Comparison of ENCODE assay signal across 11 cellular contexts in genomic region chr5:139526309-139527109, GRCh38. TPM values are rescaled to one million over a fixed set of nuclear protein-coding genes. Genes with fewer than 3 reads are reported as not detected.
DNase-seq lines count a peak whose midpoint lies in the region; ATAC-seq, FAIRE-seq and TF ChIP-seq lines count a peak whose summit lies in the region.
"Not testable (repeated sequence)": the region's sequence is repeated elsewhere in the genome, so short reads cannot be mapped to it uniquely, and the experiment has no call there.
"Had no signal": no experiment of that assay in that cellular context is flagged by ENCODE, and none has a peak within 500 bp of the region (broad histone marks: within the 10 kb centered on the region; RNA-seq: fewer than 3 reads in every experiment).

No MANE protein-coding gene starts in this region.

- not testable (repeated sequence) for H3K14ac ChIP-seq in neuronal stem cell (ENCODE audit: low read length)

- FAIRE-seq in HepG2 (lab: Jason Lieb, UNC): not testable (repeated sequence)

- not testable (repeated sequence) for H3K27me3 ChIP-seq in BLaER1 treated with 17β-estradiol and CSF1 and Interleukin-3, amounts not matched to agents 10 nM and 100 nM; HepG2 (ENCODE audit: control insufficient read depth in 1 of 2, insufficient read depth in 2 of 2, low read length in 2 of 2); neuronal stem cell (ENCODE audit: control insufficient read depth in 3 of 3, insufficient read depth in 3 of 3, low read depth in 1 of 3, low read length in 3 of 3)

- H3K4me1 ChIP-seq in BLaER1 treated with 17β-estradiol and CSF1 and Interleukin-3, amounts not matched to agents 10 nM and 100 nM: peaks cover 24 to 73% (median 54%) of the 10 kb centered on the region in 10 experiments
- peaks cover 14% of the 10 kb centered on the region for H3K4me1 ChIP-seq in OCI-LY7 (ENCODE audit: insufficient read depth, low read length, poor library complexity, severe bottlenecking)
- peaks cover 75% of the 10 kb centered on the region for H3K4me1 ChIP-seq in HepG2 (ENCODE audit: insufficient read depth, low read length)
- peaks cover 9 to 11% of the 10 kb centered on the region in 2 donors for H3K4me1 ChIP-seq in neuronal stem cell (ENCODE audit: control insufficient read depth in 2 of 2, insufficient read depth in 1 of 2, low read depth in 1 of 2, low read length in 2 of 2)

- H4K91ac ChIP-seq in neuronal stem cell (ENCODE audit: low read depth, low read length, poor library complexity): not testable (repeated sequence)

- H3K9ac ChIP-seq in BLaER1 treated with 17β-estradiol and CSF1 and Interleukin-3, amounts not matched to agents 10 nM and 100 nM: peak overlapping the region in 10 of 11 experiments; percentile 21 to 66 (median 44); a peak in 16 of 22 replicates
- peak overlapping the region; percentile 74 for H3K9ac ChIP-seq in HepG2 (ENCODE audit: insufficient read depth, low read depth, low read length)
- not testable (repeated sequence) for H3K9ac ChIP-seq in neuronal stem cell (ENCODE audit: low read depth, low read length, poor library complexity)

- TF ChIP-seq CTCF in GM12875 (IDR thresholded peaks at IDR 0.05; ENCODE audit: borderline replicate concordance, insufficient read depth, low read depth, low read length); OCI-LY7 (conservative IDR thresholded peaks at IDR 0.05; ENCODE audit: low read length); glutamatergic neuron (IDR thresholded peaks at IDR 0.05; ENCODE audit: partially characterized antibody, unreplicated experiment); HepG2 (CRISPR knock-in tag; IDR thresholded peaks at IDR 0.05): not testable (repeated sequence)

- not testable (repeated sequence) for H3K79me2 ChIP-seq in OCI-LY7 (ENCODE audit: insufficient read depth, low read depth, low read length)
- H3K79me2 ChIP-seq in HepG2 (ENCODE audit: insufficient read depth, low read length): peaks cover 66% of the 10 kb centered on the region

- TF ChIP-seq POLR2A in HepG2 (IDR thresholded peaks at IDR 0.05; ENCODE audit: insufficient read depth in 1 of 2, low read depth in 2 of 2, low read length in 2 of 2): not testable (repeated sequence)

- H2BK12ac ChIP-seq in neuronal stem cell (ENCODE audit: low read length): not testable (repeated sequence)

- not testable (repeated sequence) for H4K20me1 ChIP-seq in BLaER1 treated with 17β-estradiol and CSF1 and Interleukin-3, amounts not matched to agents 10 nM and 100 nM; OCI-LY7 (ENCODE audit: insufficient read depth, low read length); HepG2 (ENCODE audit: insufficient read depth, low read length)

- H3K36me3 Mint-ChIP-seq in glutamatergic neuron (ENCODE audit: unreplicated experiment): not testable (repeated sequence)
- H3K36me3 Mint-ChIP-seq in stimulated activated naive B cell treated with anti-CD40 and anti-IgM and Interleukin-4, amounts not matched to agents 10 μg/mL and 1 μg/mL and 100 μg/mL, for 72 hours: peaks cover 7 to 15% of the 10 kb centered on the region in 2 donors

- not testable (repeated sequence) for H3K79me1 ChIP-seq in neuronal stem cell (ENCODE audit: low read depth, low read length)

- H2BK5ac ChIP-seq in neuronal stem cell (ENCODE audit: low read length): not testable (repeated sequence)

- not testable (repeated sequence) for H3K36me3 ChIP-seq in BLaER1 treated with 17β-estradiol and CSF1 and Interleukin-3, amounts not matched to agents 10 nM and 100 nM; OCI-LY7 (ENCODE audit: insufficient read depth, low read length); HepG2 (replicated peaks in 1 of 2; ENCODE audit: control insufficient read depth in 1 of 2, insufficient read depth in 2 of 2, low read length in 2 of 2); neuronal stem cell (replicated peaks in 1 of 2; ENCODE audit: control insufficient read depth in 2 of 2, insufficient read depth in 2 of 2, low read length in 2 of 2)

- CTCF ChIA-PET in OCI-LY7 (lab: Charles Lee; ENCODE audit: unreplicated experiment); HepG2 (lab: Yijun Ruan, JAX; ENCODE audit: low intra/inter-chr PET ratio, low total read pairs): not testable (repeated sequence)

- DNase-seq in OCI-LY7 (ENCODE audit: low spot score); HepG2 (ENCODE audit: low spot score); neuronal stem cell (ENCODE audit: low spot score); stimulated activated naive B cell treated with anti-CD40 and anti-IgM and Interleukin-4, amounts not matched to agents 10 μg/mL and 1 μg/mL and 100 μg/mL, for 72 hours: not testable (repeated sequence)
- peak; percentile 11 for DNase-seq in cerebellar cortex (ENCODE audit: low spot score)
- peak; percentile 31 for DNase-seq in glutamatergic neuron

- BruUV-seq in OCI-LY7 (replicated peaks; lab: Mats Ljungman, UMichigan): not testable (repeated sequence)
- BruUV-seq in HepG2 (replicated peaks; lab: Mats Ljungman, UMichigan): TSS peak; percentile 76

- H3K9me2 ChIP-seq in OCI-LY7 (ENCODE audit: insufficient read depth, low read length): not testable (repeated sequence)

- not testable (repeated sequence) for H3K4me1 Mint-ChIP-seq in glutamatergic neuron (ENCODE audit: low read depth, unreplicated experiment)
- H3K4me1 Mint-ChIP-seq in stimulated activated naive B cell treated with anti-CD40 and anti-IgM and Interleukin-4, amounts not matched to agents 10 μg/mL and 1 μg/mL and 100 μg/mL, for 72 hours: peaks cover 34 to 53% of the 10 kb centered on the region in 2 donors

- H2BK15ac ChIP-seq in neuronal stem cell (ENCODE audit: low read length): not testable (repeated sequence)

- H2BK120ac ChIP-seq in neuronal stem cell (ENCODE audit: low read depth, low read length): not testable (repeated sequence)

- not testable (repeated sequence) for H3K27ac Mint-ChIP-seq in glutamatergic neuron (ENCODE audit: unreplicated experiment)
- peak overlapping the region; percentile 93 for H3K27ac Mint-ChIP-seq in stimulated activated naive B cell treated with anti-CD40 and anti-IgM and Interleukin-4, amounts not matched to agents 10 μg/mL and 1 μg/mL and 100 μg/mL, for 72 hours

- not testable (repeated sequence) for H3K4ac ChIP-seq in neuronal stem cell (ENCODE audit: low read length)

- H3K4me3 Mint-ChIP-seq in glutamatergic neuron (ENCODE audit: unreplicated experiment): not testable (repeated sequence)
- H3K4me3 Mint-ChIP-seq in stimulated activated naive B cell treated with anti-CD40 and anti-IgM and Interleukin-4, amounts not matched to agents 10 μg/mL and 1 μg/mL and 100 μg/mL, for 72 hours: peak overlapping the region; percentile 79 to 84

- H2AFZ ChIP-seq in OCI-LY7 (ENCODE audit: low read length) (peak overlapping the region; percentile 70; the same call in 1 of the 2 replicates), HepG2 (ENCODE audit: low read length) (peak overlapping the region; percentile 11), neuronal stem cell (ENCODE audit: low read length) (peak overlapping the region; percentile 88)

- peak overlapping the region in 9 of 11 experiments; percentile 11 to 68 (median 48); a peak in 16 of 22 replicates for H3K27ac ChIP-seq in BLaER1 treated with 17β-estradiol and CSF1 and Interleukin-3, amounts not matched to agents 10 nM and 100 nM
- not testable (repeated sequence) for H3K27ac ChIP-seq in OCI-LY7 (ENCODE audit: low read depth, low read length, poor library complexity, severe bottlenecking); neuronal stem cell (replicated peaks; ENCODE audit: low read length)
- H3K27ac ChIP-seq in HepG2 (ENCODE audit: extremely low read length, insufficient read depth, low read length): peak overlapping the region; percentile 60

- TF ChIP-seq EP300 in HepG2 (IDR thresholded peaks at IDR 0.05; ENCODE audit: low read depth in 2 of 2, low read length in 2 of 2); HepG2 (CRISPR knock-in tag; IDR thresholded peaks at IDR 0.05; ENCODE audit: borderline replicate concordance): not testable (repeated sequence)

- 3% methylated on average over 7 of the region's 23 CpGs for whole genome bisulfite sequencing in HepG2 (ENCODE audit: low lambda C conversion rate)
- WGBS in neuronal stem cell (ENCODE audit: extremely low coverage in 2 of 2, insufficient read length in 2 of 2, insufficient replicate concordance in 1 of 2), 2 donors: 100% methylated on average over 1 of the region's 23 CpGs; no CpG with 5 or more reads in 1 of the 2 donors

- not testable (repeated sequence) for H2AK5ac ChIP-seq in neuronal stem cell (ENCODE audit: low read depth, low read length)

- in situ Hi-C loops in HepG2 (cut with HindIII; ENCODE audit: extremely low pct_ligation_motif_present, low pct_unique_long_range_greater_than_20kb): not testable (repeated sequence)

- H3K4me3 ChIP-seq in BLaER1 treated with 17β-estradiol and CSF1 and Interleukin-3, amounts not matched to agents 10 nM and 100 nM; OCI-LY7 (ENCODE audit: low read depth, low read length, poor library complexity, severe bottlenecking): not testable (repeated sequence)
- peak overlapping the region; percentile 36 for H3K4me3 ChIP-seq in GM12875 (ENCODE audit: low read depth, low read length)
- peak overlapping the region; percentile 65 to 73 (median 69) for H3K4me3 ChIP-seq in HepG2 (replicated peaks in 1 of 3; ENCODE audit: insufficient read depth in 1 of 3, low read depth in 2 of 3, low read length in 3 of 3)
- H3K4me3 ChIP-seq in neuronal stem cell (ENCODE audit: low read length in 2 of 2): peak overlapping the region in 1 of 2 donors; percentile 36

- H3K18ac ChIP-seq in neuronal stem cell (ENCODE audit: low read length): not testable (repeated sequence)

- not testable (repeated sequence) for H3K23ac ChIP-seq in neuronal stem cell (ENCODE audit: low read depth, low read length, poor library complexity)

- TF ChIP-seq RAD21 in HepG2 (CRISPR knock-in tag; IDR thresholded peaks at IDR 0.05): not testable (repeated sequence)

- not testable (repeated sequence) for H4K8ac ChIP-seq in neuronal stem cell (ENCODE audit: low read depth, low read length)

- peak overlapping the region; percentile 57 to 95 (median 74) for H3K4me2 ChIP-seq in BLaER1 treated with 17β-estradiol and CSF1 and Interleukin-3, amounts not matched to agents 10 nM and 100 nM
- H3K4me2 ChIP-seq in OCI-LY7 (ENCODE audit: low read length); neuronal stem cell (ENCODE audit: insufficient read depth, low read length, poor library complexity, severe bottlenecking): not testable (repeated sequence)
- H3K4me2 ChIP-seq in HepG2 (ENCODE audit: low read depth, low read length): peak overlapping the region; percentile 82

- not testable (repeated sequence) for H3K27me3 Mint-ChIP-seq in glutamatergic neuron (ENCODE audit: unreplicated experiment); stimulated activated naive B cell treated with anti-CD40 and anti-IgM and Interleukin-4, amounts not matched to agents 10 μg/mL and 1 μg/mL and 100 μg/mL, for 72 hours

- H3K9me3 ChIP-seq in BLaER1 treated with 17β-estradiol and CSF1 and Interleukin-3, amounts not matched to agents 10 nM and 100 nM (replicated peaks in 1 of 11): peaks cover 18 to 23% (median 21%) of the 10 kb centered on the region in 11 experiments
- not testable (repeated sequence) for H3K9me3 ChIP-seq in OCI-LY7 (ENCODE audit: low read length); HepG2 (ENCODE audit: low read length); neuronal stem cell (replicated peaks in 1 of 2; ENCODE audit: control insufficient read depth in 2 of 2, insufficient read depth in 1 of 2, low read depth in 1 of 2, low read length in 2 of 2)

- POLR2A ChIA-PET in OCI-LY7 (lab: Charles Lee): not testable (repeated sequence)
- POLR2A ChIA-PET in HepG2 (lab: Yijun Ruan, JAX): interaction anchor here (0.6 to 1.6 kb wide), 5 partner anchors 10 to 66 kb away, joined by 3 to 6 read pairs (median 3); partner anchors contain the start of gene UBE2D2

- peak; percentile 20; the same call in 1 of the 3 replicates for ATAC-seq in HepG2
- ATAC-seq in stimulated activated naive B cell treated with anti-CD40 and anti-IgM and Interleukin-4, amounts not matched to agents 10 μg/mL and 1 μg/mL and 100 μg/mL, for 72 hours (replicated peaks): not testable (repeated sequence)

- intact Hi-C loops in OCI-LY7 (cut with micrococcal nuclease; ENCODE audit: unreplicated experiment): not testable (repeated sequence)
- intact Hi-C loops in HepG2 (cut with micrococcal nuclease; ENCODE audit: unreplicated experiment): loop anchor here (5.0 kb wide), 1 partner anchor 51 kb away; no protein-coding TSS in a partner anchor

- H3K9me3 Mint-ChIP-seq in glutamatergic neuron (ENCODE audit: unreplicated experiment); stimulated activated naive B cell treated with anti-CD40 and anti-IgM and Interleukin-4, amounts not matched to agents 10 μg/mL and 1 μg/mL and 100 μg/mL, for 72 hours: not testable (repeated sequence)

RNA-seq across cellular contexts. Expression of gene UBE2D2, which starts 34.6 kb away (rescaled TPM):
- total RNA-seq in OCI-LY7 (2014; rRNA removed; shearing (Covaris generic)): 102 and 145 TPM in 2 replicates
- total RNA-seq in OCI-LY7 (2022) (239 and 271 TPM in 2 replicates), glutamatergic neuron (ENCODE audit: unreplicated experiment) (188 TPM), HepG2 (2016; rRNA removed; fragmentation: Illumina TruSeq; extraction: Trizol) (109 and 118 TPM in 2 replicates)
- total RNA-seq in HepG2 (2016; cell fraction: cytosol; rRNA removed; fragmentation: Illumina TruSeq; extraction: Trizol; ENCODE audit: low read depth): 111 and 139 TPM in 2 replicates
- 93.2 and 113 TPM in 2 replicates for total RNA-seq in HepG2 (2016; cell fraction: insoluble cytoplasmic fraction; rRNA removed; fragmentation: Illumina TruSeq; extraction: Trizol)
- total RNA-seq in HepG2 (2016; cell fraction: membrane; rRNA removed; fragmentation: Illumina TruSeq; extraction: Trizol): 196 and 210 TPM in 2 replicates
- total RNA-seq in HepG2 (2016; cell fraction: nucleus; rRNA removed; fragmentation: Illumina TruSeq; extraction: Trizol): 43.4 and 55.4 TPM in 2 replicates
- polyA plus RNA-seq in HepG2 (2011; rRNA removed): 59.9 and 79.1 TPM in 2 replicates
- polyA plus RNA-seq in HepG2 (2011; cell fraction: cytosol; rRNA removed): 23.8 and 37.3 TPM in 2 replicates
- 22.3 and 35.1 TPM in 2 replicates for polyA plus RNA-seq in HepG2 (2011; cell fraction: nucleus; rRNA removed)
- 154 and 174 TPM in 2 replicates for polyA plus RNA-seq in HepG2 (2012)
- 266 and 332 TPM in 2 replicates for polyA plus RNA-seq in HepG2 (2016; cell fraction: cytosol; fragmentation: Illumina TruSeq; extraction: Trizol; ENCODE audit: low read depth)
- 161 and 175 TPM in 2 replicates for polyA plus RNA-seq in HepG2 (2016; cell fraction: insoluble cytoplasmic fraction; fragmentation: Illumina TruSeq; extraction: Trizol; ENCODE audit: low read depth)
- polyA plus RNA-seq in HepG2 (2016; cell fraction: membrane; fragmentation: Illumina TruSeq; extraction: Trizol; ENCODE audit: low read depth): 293 and 345 TPM in 2 replicates
- polyA plus RNA-seq in HepG2 (2016; cell fraction: nucleus; fragmentation: Illumina TruSeq; extraction: Trizol; ENCODE audit: insufficient read depth, low read depth): 120 and 128 TPM in 2 replicates
- 14.5 and 25.8 TPM in 2 replicates for polyA minus RNA-seq in HepG2 (2011; rRNA and poly(A)+ RNA removed; ENCODE audit: low replicate concordance)
- 41.2 and 47.5 TPM in 2 replicates for polyA minus RNA-seq in HepG2 (2011; cell fraction: cytosol; rRNA and poly(A)+ RNA removed)
- 32.2 and 38.5 TPM in 2 replicates for polyA minus RNA-seq in HepG2 (2011; cell fraction: nucleus; rRNA and poly(A)+ RNA removed)
- polyA plus RNA-seq in neuronal stem cell (2013, experiment 1 of 2): 106 TPM
- polyA plus RNA-seq in neuronal stem cell (2013, experiment 2 of 2): 101 TPM

RNA-seq across cellular contexts. Expression of gene STING1, which starts 44.0 kb away (rescaled TPM):
- total RNA-seq in OCI-LY7 (2014; rRNA removed; shearing (Covaris generic)): not detected in 2 replicates
- total RNA-seq in OCI-LY7 (2022) (0.44 TPM in 1 of 2 replicates, not detected in the other), glutamatergic neuron (ENCODE audit: unreplicated experiment) (not detected), HepG2 (2016; rRNA removed; fragmentation: Illumina TruSeq; extraction: Trizol) (0.56 and 1.3 TPM in 2 replicates)
- 0.40 and 0.71 TPM in 2 replicates for total RNA-seq in HepG2 (2016; cell fraction: cytosol; rRNA removed; fragmentation: Illumina TruSeq; extraction: Trizol; ENCODE audit: low read depth)
- 0.59 and 1.8 TPM in 2 replicates for total RNA-seq in HepG2 (2016; cell fraction: insoluble cytoplasmic fraction; rRNA removed; fragmentation: Illumina TruSeq; extraction: Trizol)
- total RNA-seq in HepG2 (2016; cell fraction: membrane; rRNA removed; fragmentation: Illumina TruSeq; extraction: Trizol): 1.0 and 1.5 TPM in 2 replicates
- total RNA-seq in HepG2 (2016; cell fraction: nucleus; rRNA removed; fragmentation: Illumina TruSeq; extraction: Trizol): 2.5 and 3.9 TPM in 2 replicates
- 4.4 and 5.1 TPM in 2 replicates for polyA plus RNA-seq in HepG2 (2011; rRNA removed)
- 2.4 and 3.4 TPM in 2 replicates for polyA plus RNA-seq in HepG2 (2011; cell fraction: cytosol; rRNA removed)
- polyA plus RNA-seq in HepG2 (2011; cell fraction: nucleus; rRNA removed): 22.3 and 29.1 TPM in 2 replicates
- polyA plus RNA-seq in HepG2 (2012): 2.3 and 2.4 TPM in 2 replicates
- 0.61 and 0.71 TPM in 2 replicates for polyA plus RNA-seq in HepG2 (2016; cell fraction: cytosol; fragmentation: Illumina TruSeq; extraction: Trizol; ENCODE audit: low read depth)
- polyA plus RNA-seq in HepG2 (2016; cell fraction: insoluble cytoplasmic fraction; fragmentation: Illumina TruSeq; extraction: Trizol; ENCODE audit: low read depth): 1.1 and 1.5 TPM in 2 replicates
- polyA plus RNA-seq in HepG2 (2016; cell fraction: membrane; fragmentation: Illumina TruSeq; extraction: Trizol; ENCODE audit: low read depth): 0.69 and 1.1 TPM in 2 replicates
- polyA plus RNA-seq in HepG2 (2016; cell fraction: nucleus; fragmentation: Illumina TruSeq; extraction: Trizol; ENCODE audit: insufficient read depth, low read depth): 4.0 and 5.3 TPM in 2 replicates
- polyA minus RNA-seq in HepG2 (2011; rRNA and poly(A)+ RNA removed; ENCODE audit: low replicate concordance): 3.6 and 36.7 TPM in 2 replicates
- polyA minus RNA-seq in HepG2 (2011; cell fraction: cytosol; rRNA and poly(A)+ RNA removed): 2.2 and 3.8 TPM in 2 replicates
- polyA minus RNA-seq in HepG2 (2011; cell fraction: nucleus; rRNA and poly(A)+ RNA removed): 4.4 and 5.2 TPM in 2 replicates
- 0.22 TPM for polyA plus RNA-seq in neuronal stem cell (2013, experiment 1 of 2)
- polyA plus RNA-seq in neuronal stem cell (2013, experiment 2 of 2): 0.10 TPM

RNA-seq across cellular contexts. Expression of gene SMIM33, which starts 55.7 kb away (rescaled TPM):
- not detected in 2 replicates for total RNA-seq in OCI-LY7 (2014; rRNA removed; shearing (Covaris generic))
- total RNA-seq in OCI-LY7 (2022) (not detected in 2 replicates), glutamatergic neuron (ENCODE audit: unreplicated experiment) (not detected), HepG2 (2016; rRNA removed; fragmentation: Illumina TruSeq; extraction: Trizol) (not detected in 2 replicates)
- not detected in 2 replicates for total RNA-seq in HepG2 (2016; cell fraction: cytosol; rRNA removed; fragmentation: Illumina TruSeq; extraction: Trizol; ENCODE audit: low read depth)
- not detected in 2 replicates for total RNA-seq in HepG2 (2016; cell fraction: insoluble cytoplasmic fraction; rRNA removed; fragmentation: Illumina TruSeq; extraction: Trizol)
- not detected in 2 replicates for total RNA-seq in HepG2 (2016; cell fraction: membrane; rRNA removed; fragmentation: Illumina TruSeq; extraction: Trizol)
- total RNA-seq in HepG2 (2016; cell fraction: nucleus; rRNA removed; fragmentation: Illumina TruSeq; extraction: Trizol): not detected in 2 replicates
- 0.03 TPM in 1 of 2 replicates, not detected in the other for polyA plus RNA-seq in HepG2 (2011; rRNA removed)
- not detected in 2 replicates for polyA plus RNA-seq in HepG2 (2011; cell fraction: cytosol; rRNA removed)
- not detected in 2 replicates for polyA plus RNA-seq in HepG2 (2011; cell fraction: nucleus; rRNA removed)
- polyA plus RNA-seq in HepG2 (2012): not detected in 2 replicates
- not detected in 2 replicates for polyA plus RNA-seq in HepG2 (2016; cell fraction: cytosol; fragmentation: Illumina TruSeq; extraction: Trizol; ENCODE audit: low read depth)
- polyA plus RNA-seq in HepG2 (2016; cell fraction: insoluble cytoplasmic fraction; fragmentation: Illumina TruSeq; extraction: Trizol; ENCODE audit: low read depth): not detected in 2 replicates
- polyA plus RNA-seq in HepG2 (2016; cell fraction: membrane; fragmentation: Illumina TruSeq; extraction: Trizol; ENCODE audit: low read depth): not detected in 2 replicates
- polyA plus RNA-seq in HepG2 (2016; cell fraction: nucleus; fragmentation: Illumina TruSeq; extraction: Trizol; ENCODE audit: insufficient read depth, low read depth): not detected in 2 replicates
- polyA minus RNA-seq in HepG2 (2011; rRNA and poly(A)+ RNA removed; ENCODE audit: low replicate concordance): 0.18 TPM in 1 of 2 replicates, not detected in the other
- polyA minus RNA-seq in HepG2 (2011; cell fraction: cytosol; rRNA and poly(A)+ RNA removed): not detected in 2 replicates
- polyA minus RNA-seq in HepG2 (2011; cell fraction: nucleus; rRNA and poly(A)+ RNA removed): not detected in 2 replicates
- not detected for polyA plus RNA-seq in neuronal stem cell (2013, experiment 1 of 2)
- not detected for polyA plus RNA-seq in neuronal stem cell (2013, experiment 2 of 2)
- total RNA-seq: A172, LHCN-M2, Right ventricle myocardium inferior had no signal

Comparison
In these comparisons a context has a peak if more than half of its experiments do, and no peak if none do; other contexts are left out.
1. H2AFZ ChIP-seq: peak in every context shown above with its lines; median percentile 88 in neuronal stem cell; 70 in OCI-LY7; 11 in HepG2.